In the genomic region with DNA sequence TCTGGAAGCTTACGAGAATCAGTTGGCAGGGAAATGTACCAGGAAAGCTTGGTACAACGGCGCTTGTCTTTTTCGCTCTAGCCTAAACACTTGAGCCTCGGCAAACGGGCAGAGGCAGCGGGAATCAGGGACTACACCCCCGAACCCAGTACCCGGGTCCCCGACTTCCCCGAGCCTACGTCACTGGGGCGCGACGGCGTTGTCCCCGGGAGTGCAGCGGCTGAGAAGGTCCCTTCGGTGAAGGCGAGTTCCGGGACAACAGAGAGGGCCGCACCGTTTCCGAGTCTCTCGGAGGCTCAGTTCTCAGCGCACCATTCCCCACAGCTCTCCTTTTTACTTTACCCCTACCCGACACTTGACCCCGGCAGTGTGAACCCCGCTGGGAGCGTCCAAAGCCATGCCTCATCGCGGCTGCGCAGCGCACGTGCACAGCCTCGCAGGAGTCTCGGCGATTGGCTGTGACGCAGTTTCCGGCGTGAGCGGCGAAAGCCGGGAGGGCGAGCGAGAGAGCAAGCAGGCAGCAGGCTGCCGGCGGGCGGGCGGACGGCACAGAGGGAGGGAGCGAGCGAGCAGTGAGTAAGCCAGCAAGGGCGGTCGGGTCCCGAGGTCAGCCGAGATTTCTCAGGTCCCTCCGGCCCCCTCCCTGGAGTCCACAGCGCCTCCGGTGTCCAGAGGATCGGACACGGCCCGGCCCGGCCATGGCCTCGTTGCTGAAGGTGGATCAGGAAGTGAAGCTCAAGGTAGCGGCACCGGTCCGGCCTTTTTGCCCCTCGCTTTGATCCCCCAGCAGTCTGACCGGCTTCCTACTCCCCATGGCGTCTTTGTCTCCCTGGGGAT, we compare ENCODE assay signal across 8 cellular contexts. TPM values are rescaled to one million over a fixed set of nuclear protein-coding genes. Genes with fewer than 3 reads are reported as not detected.
DNase-seq lines count a peak whose midpoint lies in the region; ATAC-seq and TF ChIP-seq lines count a peak whose summit lies in the region.

A gene with protein sequence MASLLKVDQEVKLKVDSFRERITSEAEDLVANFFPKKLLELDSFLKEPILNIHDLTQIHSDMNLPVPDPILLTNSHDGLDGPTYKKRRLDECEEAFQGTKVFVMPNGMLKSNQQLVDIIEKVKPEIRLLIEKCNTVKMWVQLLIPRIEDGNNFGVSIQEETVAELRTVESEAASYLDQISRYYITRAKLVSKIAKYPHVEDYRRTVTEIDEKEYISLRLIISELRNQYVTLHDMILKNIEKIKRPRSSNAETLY (plus strand): TSS at position 464 of the 837 bp plus-strand sequence. CDS start 235 bp downstream, at position 699.

- H3K27ac ChIP-seq in ACC112 (ENCODE audit: low read depth, low read length): peak within 1 kb of the TSS; percentile 74
- peak within 1 kb of the TSS; percentile 96 for H3K27ac ChIP-seq in mammary epithelial cell (ENCODE audit: insufficient read depth, low read depth, low read length)

- intact Hi-C loops in mammary epithelial cell (cut with micrococcal nuclease): no loop called here

- H3K27me3 ChIP-seq in ACC112 (ENCODE audit: insufficient read depth, low read length): no peaks in the 10 kb centered on the region
- no peaks in the 10 kb centered on the region for H3K27me3 ChIP-seq in mammary epithelial cell (ENCODE audit: insufficient read depth, low read length)

- DNase-seq in NCI-H2196 treated with DMSO at 0.1 percent for 48 hours (lab: John Stamatoyannopoulos, UW; ENCODE audit: unreplicated experiment) (peak; percentile 31), mammary epithelial cell (peak; percentile 90), iPS-NIHi7 (ENCODE audit: extremely low spot score) (peak; percentile 94), smooth muscle cell of the brain vasculature (ENCODE audit: low read depth, low spot score) (peak; percentile 57)

- ATAC-seq in GM18867 (IDR thresholded peaks at IDR 0.05; ENCODE audit: unreplicated experiment) (peak; percentile 77), HG03097 (IDR thresholded peaks at IDR 0.05; ENCODE audit: low FRiP score, unreplicated experiment) (peak; percentile 80)

- H3K36me3 ChIP-seq in ACC112 (ENCODE audit: insufficient read depth, low read length) (peaks cover 16% of the 10 kb centered on the region), mammary epithelial cell (ENCODE audit: insufficient read depth, low read length) (peaks cover 14% of the 10 kb centered on the region)

- H2AFZ ChIP-seq in ACC112 (ENCODE audit: low read length, unreplicated experiment) (peak within 1 kb of the TSS; percentile 73), mammary epithelial cell (ENCODE audit: low read depth, low read length) (peak within 1 kb of the TSS; percentile 97)

- peak within 1 kb of the TSS; percentile 98 for H3K9ac ChIP-seq in mammary epithelial cell (ENCODE audit: insufficient read depth, low read length)

- peak within 1 kb of the TSS; percentile 78 for H3K4me2 ChIP-seq in mammary epithelial cell (ENCODE audit: insufficient read depth, low read depth, low read length)

- no peaks in the 10 kb centered on the region for H4K20me1 ChIP-seq in mammary epithelial cell (ENCODE audit: insufficient read depth, low read length)

- H3K4me1 ChIP-seq in ACC112 (ENCODE audit: control insufficient read depth, insufficient read depth, low read length, unreplicated experiment) (peaks cover 19% of the 10 kb centered on the region), mammary epithelial cell (ENCODE audit: insufficient read depth, low read length) (peaks cover 15% of the 10 kb centered on the region)

- dilution Hi-C loops in mammary epithelial cell (cut with HindIII; ENCODE audit: low sequenced_read_pairs): no loop called here

- CTCF ChIA-PET in mammary epithelial cell (lab: Charles Lee; ENCODE audit: low non-redundant PET): interaction anchor here (0.6 kb wide), 1 partner anchor 111 kb away, joined by 17 read pairs; no protein-coding TSS in a partner anchor

- peaks cover 37% of the 10 kb centered on the region for H3K79me2 ChIP-seq in ACC112 (ENCODE audit: control insufficient read depth, insufficient read depth, low read length, unreplicated experiment)
- peaks cover 57% of the 10 kb centered on the region for H3K79me2 ChIP-seq in mammary epithelial cell (ENCODE audit: insufficient read depth, low read length)

- TF ChIP-seq CTCF in WI38 (IDR thresholded peaks at IDR 0.05; ENCODE audit: low read depth, low read length) (no peak), mammary epithelial cell (conservative IDR thresholded peaks at IDR 0.05 in 1 of 2, IDR thresholded peaks at IDR 0.05 in 1 of 2; ENCODE audit: extremely low read depth in 1 of 2, insufficient read depth in 1 of 2, low read depth in 1 of 2, low read length in 2 of 2) (no peak)

- H3K9me3 ChIP-seq in mammary epithelial cell (replicated peaks; ENCODE audit: insufficient read depth, low read length): no peaks in the 10 kb centered on the region

- 1% methylated on average over 40 of the region's 71 CpGs for WGBS in mammary epithelial cell (ENCODE audit: low coverage, missing lambda C conversion rate)

- BruUV-seq in mammary epithelial cell (replicated peaks; lab: Mats Ljungman, UMichigan): TSS peak; percentile 71

- H3K4me3 ChIP-seq in ACC112 (ENCODE audit: low read depth, low read length): peak within 1 kb of the TSS; percentile 94
- peak within 1 kb of the TSS; percentile 99 for H3K4me3 ChIP-seq in WI38 (ENCODE audit: low read depth, low read length)
- H3K4me3 ChIP-seq in mammary epithelial cell (replicated peaks in 1 of 3; ENCODE audit: insufficient read depth in 1 of 3, low read depth in 2 of 3, low read length in 3 of 3): peak within 1 kb of the TSS; percentile 66 to 81 (median 78)

- in situ Hi-C loops in mammary epithelial cell (cut with MboI; ENCODE audit: low sequenced_read_pairs in 2 of 2): loop anchor here in 1 of 2 donors (10.0 to 25.0 kb wide), 2 partner anchors 152 to 479 kb away; a partner anchor contains a TSS

RNA-seq across cellular contexts. Expression of the gene that starts here (rescaled TPM):
- total RNA-seq in mammary epithelial cell: 100 to 1,000 TPM in 1 of 2 donors, 10 to 100 TPM in 1; 93.5 to 186 TPM
- 168 TPM for polyA plus RNA-seq in mammary epithelial cell
- polyA minus RNA-seq in mammary epithelial cell: 236 TPM

Comparison
In these comparisons a context has a peak if more than half of its experiments do, and no peak if none do; other contexts are left out.
1. Peak in every context shown above with its lines: DNase-seq, ATAC-seq, H3K4me3 ChIP-seq and H3K27ac ChIP-seq.
2. DNase-seq: peak in every context shown above with its lines; median percentile 94 in iPS-NIHi7; 90 in mammary epithelial cell; 57 in smooth muscle cell of the brain vasculature; 31 in NCI-H2196 treated with DMSO at 0.1 percent for 48 hours.